ENCODE assay signal across 8 cellular contexts in the genomic region with DNA sequence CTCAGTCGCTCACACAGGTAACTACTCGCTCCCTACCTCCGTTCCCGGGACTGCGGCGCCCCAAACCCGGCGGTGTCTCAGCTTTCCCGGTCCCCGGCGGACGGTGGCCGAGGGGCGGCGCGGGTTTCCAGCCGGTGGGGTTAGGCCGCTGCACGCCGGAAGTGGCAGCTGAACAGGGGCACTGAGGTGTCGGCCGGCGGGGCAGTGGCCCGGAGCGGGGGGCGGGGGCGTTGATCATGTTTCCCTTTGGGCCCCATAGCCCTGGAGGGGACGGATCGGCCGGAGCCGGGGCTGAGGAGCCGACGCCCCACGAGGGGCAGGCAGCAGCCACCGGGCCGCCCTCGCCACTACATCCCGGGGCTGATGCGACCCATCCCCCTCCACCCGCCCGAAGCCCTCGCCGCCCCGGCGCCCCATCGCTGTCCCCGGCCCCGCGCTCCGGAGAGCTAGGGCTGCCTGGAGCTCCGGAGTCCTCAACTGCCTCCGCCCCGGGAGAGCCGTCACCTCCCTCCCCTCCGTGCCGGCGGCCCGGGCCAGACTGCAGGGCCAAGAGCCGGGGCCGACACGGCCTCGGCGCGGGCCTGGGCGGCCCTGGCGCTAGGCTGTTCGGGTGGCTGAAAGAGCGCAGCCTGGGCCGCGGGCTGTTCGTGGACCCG. TPM values are rescaled to one million over a fixed set of nuclear protein-coding genes. Genes with fewer than 3 reads are reported as not detected.
A peak's percentile ranks its signal among the peaks of the same experiment; 100 is the strongest.
DNase-seq lines count a peak whose midpoint lies in the region; ATAC-seq, FAIRE-seq and TF ChIP-seq lines count a peak whose summit lies in the region.

A gene with protein sequence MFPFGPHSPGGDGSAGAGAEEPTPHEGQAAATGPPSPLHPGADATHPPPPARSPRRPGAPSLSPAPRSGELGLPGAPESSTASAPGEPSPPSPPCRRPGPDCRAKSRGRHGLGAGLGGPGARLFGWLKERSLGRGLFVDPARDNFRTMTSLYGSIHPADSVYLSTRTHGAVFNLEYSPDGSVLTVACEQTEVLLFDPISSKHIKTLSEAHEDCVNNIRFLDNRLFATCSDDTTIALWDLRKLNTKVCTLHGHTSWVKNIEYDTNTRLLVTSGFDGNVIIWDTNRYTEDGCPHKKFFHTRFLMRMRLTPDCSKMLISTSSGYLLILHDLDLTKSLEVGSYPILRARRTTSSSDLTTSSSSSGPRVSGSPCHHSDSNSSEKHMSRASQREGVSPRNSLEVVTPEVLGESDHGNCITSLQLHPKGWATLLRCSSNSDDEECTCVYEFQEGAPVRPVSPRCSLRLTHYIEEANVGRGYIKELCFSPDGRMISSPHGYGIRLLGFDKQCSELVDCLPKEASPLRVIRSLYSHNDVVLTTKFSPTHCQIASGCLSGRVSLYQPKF (plus strand): TSS at position 167 of the 656 bp plus-strand sequence. CDS start 70 bp downstream, at position 237.

- ATAC-seq in Right ventricle myocardium inferior: peak; percentile 97

- H3K4me2 ChIP-seq in Loucy (ENCODE audit: low read depth, low read length, poor library complexity, severe bottlenecking) (peak within 1 kb of the TSS; percentile 97), parathyroid adenoma (ENCODE audit: low read length) (peak within 1 kb of the TSS; percentile 95)

- FAIRE-seq in H54 (lab: Jason Lieb, UNC): no peak

- H3K27ac Mint-ChIP-seq in activated naive CD8-positive, alpha-beta T cell treated with anti-CD3 and anti-CD28 coated beads for 36 hours: peak within 1 kb of the TSS; percentile 87

- peak; percentile 67 for TF ChIP-seq POLR2A in H54 (IDR thresholded peaks at IDR 0.05; ENCODE audit: low read depth, low read length)

- peaks cover 28% of the 10 kb centered on the region for H3K4me1 ChIP-seq in Loucy (ENCODE audit: insufficient read depth, low read length, poor library complexity, severe bottlenecking)
- H3K4me1 ChIP-seq in parathyroid adenoma: no peaks in the 10 kb centered on the region
- H3K4me1 ChIP-seq in tibial artery: peaks cover 0 to 39% (median 25%) of the 10 kb centered on the region in 4 donors

- intact Hi-C loops in Right ventricle myocardium inferior (cut with DNase I) (loop anchor here (2.0 to 10.0 kb wide), 3 partner anchors 16 to 284 kb away; a partner anchor contains a TSS), tibial artery (cut with DNase I; ENCODE audit: low total_unique reads) (loop anchor here (5.0 kb wide), 3 partner anchors 48 to 313 kb away; a partner anchor contains a TSS)

- no peaks in the 10 kb centered on the region for H3K9me2 ChIP-seq in Loucy (replicated peaks; ENCODE audit: low read depth, low read length)

- H3K9me3 ChIP-seq in Loucy (ENCODE audit: insufficient read depth, low read depth, low read length): no peaks in the 10 kb centered on the region
- H3K9me3 ChIP-seq in parathyroid adenoma (ENCODE audit: control insufficient read depth, low read length): no peaks in the 10 kb centered on the region
- no peaks in the 10 kb centered on the region for H3K9me3 ChIP-seq in tibial artery

- peak within 1 kb of the TSS; percentile 80 for H3K9ac ChIP-seq in Loucy (ENCODE audit: low read depth, low read length, poor library complexity, severe bottlenecking)
- peak within 1 kb of the TSS; percentile 53 for H3K9ac ChIP-seq in parathyroid adenoma

- H3K27me3 Mint-ChIP-seq in activated naive CD8-positive, alpha-beta T cell treated with anti-CD3 and anti-CD28 coated beads for 36 hours: no peaks in the 10 kb centered on the region

- peaks cover 47% of the 10 kb centered on the region for H3K79me2 ChIP-seq in Loucy (ENCODE audit: insufficient read depth, low read length)
- peaks cover 17% of the 10 kb centered on the region for H3K79me2 ChIP-seq in parathyroid adenoma

- TF ChIP-seq CTCF in Loucy (conservative IDR thresholded peaks at IDR 0.05; ENCODE audit: low read length): no peak
- no peak for TF ChIP-seq CTCF in parathyroid adenoma (IDR thresholded peaks at IDR 0.05)
- TF ChIP-seq CTCF in tibial artery (IDR thresholded peaks at IDR 0.05): no peak

- peak within 1 kb of the TSS; percentile 70 for H3K27ac ChIP-seq in parathyroid adenoma
- peak within 1 kb of the TSS; percentile 87 to 90 for H3K27ac ChIP-seq in tibial artery

- no peaks in the 10 kb centered on the region for H3K9me3 Mint-ChIP-seq in activated naive CD8-positive, alpha-beta T cell treated with anti-CD3 and anti-CD28 coated beads for 36 hours

- H3F3A ChIP-seq in Loucy (ENCODE audit: low read depth): no peaks in the 10 kb centered on the region

- H3K4me3 ChIP-seq in Loucy (ENCODE audit: low read length, poor library complexity, severe bottlenecking) (peak within 1 kb of the TSS; percentile 82), parathyroid adenoma (ENCODE audit: low read depth, low read length) (peak within 1 kb of the TSS; percentile 76), tibial artery (peak within 1 kb of the TSS; percentile 72 to 87)

- peaks cover 4% of the 10 kb centered on the region for H3K36me3 Mint-ChIP-seq in activated naive CD8-positive, alpha-beta T cell treated with anti-CD3 and anti-CD28 coated beads for 36 hours

- peaks cover 27% of the 10 kb centered on the region for H3K4me1 Mint-ChIP-seq in activated naive CD8-positive, alpha-beta T cell treated with anti-CD3 and anti-CD28 coated beads for 36 hours

- H4K20me1 ChIP-seq in Loucy (ENCODE audit: insufficient read depth, low read length, poor library complexity, severe bottlenecking): peaks cover 29% of the 10 kb centered on the region

- no peaks in the 10 kb centered on the region for H3K36me3 ChIP-seq in Loucy (ENCODE audit: insufficient read depth, low read length)
- H3K36me3 ChIP-seq in parathyroid adenoma (ENCODE audit: control insufficient read depth, insufficient read depth, low read length): no peaks in the 10 kb centered on the region
- no peaks in the 10 kb centered on the region for H3K36me3 ChIP-seq in tibial artery

- peak within 1 kb of the TSS; percentile 88 for H2AFZ ChIP-seq in Loucy (ENCODE audit: low read length)
- H2AFZ ChIP-seq in parathyroid adenoma: peak within 1 kb of the TSS; percentile 91

- peak within 1 kb of the TSS; percentile 93 for H3K4me3 Mint-ChIP-seq in activated naive CD8-positive, alpha-beta T cell treated with anti-CD3 and anti-CD28 coated beads for 36 hours

- H3K27me3 ChIP-seq in Loucy (ENCODE audit: insufficient read depth, low read length, poor library complexity, severe bottlenecking) (peaks cover 15% of the 10 kb centered on the region), parathyroid adenoma (ENCODE audit: control insufficient read depth, insufficient read depth, low read length) (no peaks in the 10 kb centered on the region), tibial artery (no peaks in the 10 kb centered on the region)

- peak; percentile 91 for DNase-seq in GM03348 (ENCODE audit: low spot score)
- peak; percentile 45 for DNase-seq in H54 (ENCODE audit: insufficient read length, low spot score)
- peak; percentile 67 for DNase-seq in SKM-1 treated with dmso at 0.1 percent for 144 hours (lab: John Stamatoyannopoulos, UW; ENCODE audit: unreplicated experiment)
- peak; percentile 92 for DNase-seq in activated naive CD8-positive, alpha-beta T cell treated with anti-CD3 and anti-CD28 coated beads for 36 hours
- DNase-seq in Right ventricle myocardium inferior (ENCODE audit: missing footprints): peak; percentile 94
- peak; percentile 79 to 90 for DNase-seq in tibial artery

RNA-seq across cellular contexts. Expression of the gene that starts here (rescaled TPM):
- total RNA-seq in activated naive CD8-positive, alpha-beta T cell treated with anti-CD3 and anti-CD28 coated beads for 36 hours: 10 to 100 TPM; 10.5 to 12.9 TPM
- 22.3 TPM for total RNA-seq in Right ventricle myocardium inferior

Comparison
In these comparisons a context has a peak if more than half of its experiments do, and no peak if none do; other contexts are left out.
1. Peak in every context shown above with its lines: DNase-seq, ATAC-seq, H3K4me3 ChIP-seq and H3K27ac ChIP-seq.